ENCODE assay signal across 1 cellular context in the genomic region with DNA sequence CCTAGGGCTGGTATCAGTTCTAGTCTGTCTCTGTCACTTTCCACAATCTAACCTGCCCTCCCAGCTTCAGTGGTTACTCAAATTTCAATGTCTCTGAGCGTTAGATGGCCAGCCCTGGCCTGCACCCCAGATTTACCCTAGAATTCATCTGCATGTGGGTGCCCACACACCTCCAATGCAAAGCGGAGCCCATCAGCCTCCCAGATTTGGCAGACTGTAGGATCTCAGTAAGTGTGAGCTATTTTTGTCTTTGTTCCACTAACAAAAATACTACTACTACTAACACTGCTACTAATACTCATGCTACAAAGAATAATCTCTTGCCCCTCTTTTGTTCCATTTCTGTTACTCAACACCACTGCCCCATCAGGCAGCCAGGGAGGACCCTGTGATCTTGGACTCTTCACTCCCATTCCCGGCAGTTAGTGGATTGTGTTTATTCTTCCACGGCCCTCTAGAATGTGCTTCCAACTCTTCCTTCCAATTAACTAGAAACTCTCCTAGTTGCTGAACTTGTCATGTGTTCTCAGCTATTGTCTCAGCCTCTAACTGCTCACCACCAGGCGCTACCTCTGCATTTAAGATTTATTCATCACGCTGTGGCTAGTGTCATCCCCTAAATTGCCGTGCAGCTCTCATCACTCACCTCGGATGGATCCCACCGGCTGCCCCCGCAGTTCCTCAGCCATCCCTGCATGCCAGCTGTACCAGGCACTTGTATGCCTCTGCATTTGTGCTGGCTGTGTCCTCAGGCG.
TF ChIP-seq lines count a peak whose summit lies in the region.

No MANE protein-coding gene starts in this region.

TF ChIP-seq in WTC11, 78 proteins besides CTCF, POLR2A, EP300 and RAD21 (continued from another document):
- TF ChIP-seq, protein P1, sequence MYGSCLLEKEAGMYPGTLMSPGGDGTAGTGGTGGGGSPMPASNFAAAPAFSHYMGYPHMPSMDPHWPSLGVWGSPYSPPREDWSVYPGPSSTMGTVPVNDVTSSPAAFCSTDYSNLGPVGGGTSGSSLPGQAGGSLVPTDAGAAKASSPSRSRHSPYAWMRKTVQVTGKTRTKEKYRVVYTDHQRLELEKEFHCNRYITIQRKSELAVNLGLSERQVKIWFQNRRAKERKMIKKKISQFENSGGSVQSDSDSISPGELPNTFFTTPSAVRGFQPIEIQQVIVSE (CRISPR knock-in tag; IDR thresholded peaks at IDR 0.05; ENCODE audit: borderline replicate concordance): no peak
- TF ChIP-seq FOXK1 (CRISPR knock-in tag; IDR thresholded peaks at IDR 0.05) (no peak), ELF4 (CRISPR knock-in tag; IDR thresholded peaks at IDR 0.05; ENCODE audit: low read depth) (no peak), JAZF1 (CRISPR knock-in tag; IDR thresholded peaks at IDR 0.05) (no peak), GTF2I (CRISPR knock-in tag; conservative IDR thresholded peaks at IDR 0.05) (no peak), OVOL2 (CRISPR knock-in tag; IDR thresholded peaks at IDR 0.05; ENCODE audit: borderline replicate concordance) (no peak), NR2C2 (CRISPR knock-in tag; IDR thresholded peaks at IDR 0.05) (no peak)
- TF ChIP-seq, protein P2, sequence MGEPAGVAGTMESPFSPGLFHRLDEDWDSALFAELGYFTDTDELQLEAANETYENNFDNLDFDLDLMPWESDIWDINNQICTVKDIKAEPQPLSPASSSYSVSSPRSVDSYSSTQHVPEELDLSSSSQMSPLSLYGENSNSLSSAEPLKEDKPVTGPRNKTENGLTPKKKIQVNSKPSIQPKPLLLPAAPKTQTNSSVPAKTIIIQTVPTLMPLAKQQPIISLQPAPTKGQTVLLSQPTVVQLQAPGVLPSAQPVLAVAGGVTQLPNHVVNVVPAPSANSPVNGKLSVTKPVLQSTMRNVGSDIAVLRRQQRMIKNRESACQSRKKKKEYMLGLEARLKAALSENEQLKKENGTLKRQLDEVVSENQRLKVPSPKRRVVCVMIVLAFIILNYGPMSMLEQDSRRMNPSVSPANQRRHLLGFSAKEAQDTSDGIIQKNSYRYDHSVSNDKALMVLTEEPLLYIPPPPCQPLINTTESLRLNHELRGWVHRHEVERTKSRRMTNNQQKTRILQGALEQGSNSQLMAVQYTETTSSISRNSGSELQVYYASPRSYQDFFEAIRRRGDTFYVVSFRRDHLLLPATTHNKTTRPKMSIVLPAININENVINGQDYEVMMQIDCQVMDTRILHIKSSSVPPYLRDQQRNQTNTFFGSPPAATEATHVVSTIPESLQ (CRISPR knock-in tag; IDR thresholded peaks at IDR 0.05): no peak
- TF ChIP-seq, protein P3, sequence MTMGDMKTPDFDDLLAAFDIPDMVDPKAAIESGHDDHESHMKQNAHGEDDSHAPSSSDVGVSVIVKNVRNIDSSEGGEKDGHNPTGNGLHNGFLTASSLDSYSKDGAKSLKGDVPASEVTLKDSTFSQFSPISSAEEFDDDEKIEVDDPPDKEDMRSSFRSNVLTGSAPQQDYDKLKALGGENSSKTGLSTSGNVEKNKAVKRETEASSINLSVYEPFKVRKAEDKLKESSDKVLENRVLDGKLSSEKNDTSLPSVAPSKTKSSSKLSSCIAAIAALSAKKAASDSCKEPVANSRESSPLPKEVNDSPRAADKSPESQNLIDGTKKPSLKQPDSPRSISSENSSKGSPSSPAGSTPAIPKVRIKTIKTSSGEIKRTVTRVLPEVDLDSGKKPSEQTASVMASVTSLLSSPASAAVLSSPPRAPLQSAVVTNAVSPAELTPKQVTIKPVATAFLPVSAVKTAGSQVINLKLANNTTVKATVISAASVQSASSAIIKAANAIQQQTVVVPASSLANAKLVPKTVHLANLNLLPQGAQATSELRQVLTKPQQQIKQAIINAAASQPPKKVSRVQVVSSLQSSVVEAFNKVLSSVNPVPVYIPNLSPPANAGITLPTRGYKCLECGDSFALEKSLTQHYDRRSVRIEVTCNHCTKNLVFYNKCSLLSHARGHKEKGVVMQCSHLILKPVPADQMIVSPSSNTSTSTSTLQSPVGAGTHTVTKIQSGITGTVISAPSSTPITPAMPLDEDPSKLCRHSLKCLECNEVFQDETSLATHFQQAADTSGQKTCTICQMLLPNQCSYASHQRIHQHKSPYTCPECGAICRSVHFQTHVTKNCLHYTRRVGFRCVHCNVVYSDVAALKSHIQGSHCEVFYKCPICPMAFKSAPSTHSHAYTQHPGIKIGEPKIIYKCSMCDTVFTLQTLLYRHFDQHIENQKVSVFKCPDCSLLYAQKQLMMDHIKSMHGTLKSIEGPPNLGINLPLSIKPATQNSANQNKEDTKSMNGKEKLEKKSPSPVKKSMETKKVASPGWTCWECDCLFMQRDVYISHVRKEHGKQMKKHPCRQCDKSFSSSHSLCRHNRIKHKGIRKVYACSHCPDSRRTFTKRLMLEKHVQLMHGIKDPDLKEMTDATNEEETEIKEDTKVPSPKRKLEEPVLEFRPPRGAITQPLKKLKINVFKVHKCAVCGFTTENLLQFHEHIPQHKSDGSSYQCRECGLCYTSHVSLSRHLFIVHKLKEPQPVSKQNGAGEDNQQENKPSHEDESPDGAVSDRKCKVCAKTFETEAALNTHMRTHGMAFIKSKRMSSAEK (CRISPR knock-in tag; IDR thresholded peaks at IDR 0.05; ENCODE audit: borderline replicate concordance): no peak
- TF ChIP-seq, protein P4, sequence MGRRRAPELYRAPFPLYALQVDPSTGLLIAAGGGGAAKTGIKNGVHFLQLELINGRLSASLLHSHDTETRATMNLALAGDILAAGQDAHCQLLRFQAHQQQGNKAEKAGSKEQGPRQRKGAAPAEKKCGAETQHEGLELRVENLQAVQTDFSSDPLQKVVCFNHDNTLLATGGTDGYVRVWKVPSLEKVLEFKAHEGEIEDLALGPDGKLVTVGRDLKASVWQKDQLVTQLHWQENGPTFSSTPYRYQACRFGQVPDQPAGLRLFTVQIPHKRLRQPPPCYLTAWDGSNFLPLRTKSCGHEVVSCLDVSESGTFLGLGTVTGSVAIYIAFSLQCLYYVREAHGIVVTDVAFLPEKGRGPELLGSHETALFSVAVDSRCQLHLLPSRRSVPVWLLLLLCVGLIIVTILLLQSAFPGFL (CRISPR knock-in tag; IDR thresholded peaks at IDR 0.05; ENCODE audit: borderline replicate concordance): no peak
